In the genomic region with DNA sequence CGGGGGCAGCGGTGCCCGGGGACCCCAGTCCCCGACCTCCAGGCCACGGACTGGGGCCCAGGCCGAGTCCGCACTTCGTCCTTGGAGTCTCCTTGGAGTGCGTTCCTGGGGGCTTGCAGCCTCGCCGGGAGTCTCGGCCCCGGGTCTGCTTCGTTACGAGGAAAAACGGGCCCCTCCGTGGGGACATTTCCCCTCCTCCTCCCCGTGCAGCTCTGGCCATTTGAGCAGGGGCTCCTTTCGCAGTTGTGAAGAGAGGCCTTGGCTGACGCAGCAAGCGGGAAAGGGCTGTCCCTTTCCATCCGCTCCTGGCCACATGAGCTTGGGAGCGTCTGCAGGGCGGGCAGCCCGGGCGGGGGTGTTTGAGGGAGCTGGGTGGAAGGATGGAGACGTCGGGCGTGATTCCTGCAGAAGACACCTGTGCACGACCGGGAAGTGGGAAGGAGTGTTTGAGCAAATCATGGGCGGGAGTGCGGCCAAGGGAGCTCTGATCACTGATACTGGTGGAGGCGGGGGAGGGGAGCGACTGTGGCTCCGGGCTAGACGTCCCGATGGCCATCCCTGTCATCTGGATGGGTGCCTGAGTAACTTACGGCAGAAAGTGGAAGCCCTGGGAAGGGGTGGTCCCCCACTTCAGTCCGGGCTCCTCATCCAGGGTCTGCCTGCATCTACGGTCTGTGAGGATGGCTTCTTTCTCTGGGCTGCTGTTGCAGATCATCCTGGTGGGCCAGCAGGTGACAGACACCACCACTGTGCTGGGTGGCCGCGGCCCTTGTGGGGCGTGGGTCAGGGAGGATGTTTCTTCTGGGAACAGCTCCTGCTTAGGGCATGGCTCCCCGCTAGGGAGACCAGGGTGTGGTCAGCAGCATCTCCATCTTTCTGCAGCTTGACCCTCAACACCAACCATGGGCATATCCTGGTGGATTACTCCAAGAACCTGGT, we compare ENCODE assay signal across 8 cellular contexts. TPM values are rescaled to one million over a fixed set of nuclear protein-coding genes. Genes with fewer than 3 reads are reported as not detected.
DNase-seq lines count a peak whose midpoint lies in the region; ATAC-seq and TF ChIP-seq lines count a peak whose summit lies in the region.

No MANE protein-coding gene starts in this region.

- H3K9me3 ChIP-seq in HUES48 (ENCODE audit: control insufficient read depth, insufficient read depth, low read length) = no peaks in the 10 kb centered on the region
- no peaks in the 10 kb centered on the region for H3K9me3 ChIP-seq in mononuclear cell (ENCODE audit: low read depth, low read length)

- no peaks in the 10 kb centered on the region for H3K27me3 ChIP-seq in HUES48 (ENCODE audit: control insufficient read depth, insufficient read depth, low read length)
- no peaks in the 10 kb centered on the region for H3K27me3 ChIP-seq in mononuclear cell (ENCODE audit: insufficient read depth, low read length)

- H3K9ac ChIP-seq in HUES48 (ENCODE audit: low read depth, low read length) = peak overlapping the region; percentile 67

- ATAC-seq in WTC11 (peak; percentile 6; the same call in 1 of the 2 replicates), HG02588 (IDR thresholded peaks at IDR 0.05; ENCODE audit: unreplicated experiment) (no peak)

- CTCF ChIA-PET in WTC11 (lab: Charles Lee) = interaction anchor here (1.1 to 1.2 kb wide), 2 partner anchors 473 to 571 kb away, joined by 3 read pairs; no protein-coding TSS in a partner anchor

- H3K36me3 Mint-ChIP-seq in WTC11 (peaks cover 41% of the 10 kb centered on the region), type B pancreatic cell (peaks cover 13% of the 10 kb centered on the region)

- H3K9me3 Mint-ChIP-seq in WTC11 (no peaks in the 10 kb centered on the region), type B pancreatic cell (no peaks in the 10 kb centered on the region)

- H3K27ac ChIP-seq in HUES48 (ENCODE audit: low read depth, low read length) = peak overlapping the region; percentile 49

- H3K4me1 Mint-ChIP-seq in WTC11 (peaks cover 35% of the 10 kb centered on the region), type B pancreatic cell (ENCODE audit: unreplicated experiment) (peaks cover 21% of the 10 kb centered on the region)

- H3K4me3 Mint-ChIP-seq in WTC11 (peak overlapping the region; percentile 98), type B pancreatic cell (peak overlapping the region; percentile 97)

- H3K36me3 ChIP-seq in HUES48 (ENCODE audit: control insufficient read depth, insufficient read depth, low read length) = peaks cover 46% of the 10 kb centered on the region

- DNase-seq in SHP77 (lab: John Stamatoyannopoulos, UW) (peak; percentile 4 to 32), SHP77 treated with DMSO at 0.1 percent for 48 hours (lab: John Stamatoyannopoulos, UW) (no peak), WTC11 (ENCODE audit: low spot score) (peak; percentile 29), epithelial cell of esophagus (ENCODE audit: low read depth) (peak; percentile 35), type B pancreatic cell (ENCODE audit: extremely low spot score, unreplicated experiment) (no peak)

- H3K27ac Mint-ChIP-seq in WTC11 (peak overlapping the region; percentile 84), type B pancreatic cell (peak overlapping the region; percentile 76)

- H3K4me1 ChIP-seq in HUES48 (ENCODE audit: control insufficient read depth, insufficient read depth, low read length) (peaks cover 10% of the 10 kb centered on the region), mononuclear cell (ENCODE audit: insufficient read depth, low read length) (peaks cover 34% of the 10 kb centered on the region)

- POLR2A ChIA-PET in WTC11 (lab: Charles Lee) = interaction anchor here (0.6 to 1.1 kb wide), 3 partner anchors 10 to 231 kb away, joined by 3 to 4 read pairs (median 3); no protein-coding TSS in a partner anchor

- no peak for TF ChIP-seq CTCF in WTC11 (IDR thresholded peaks at IDR 0.05)
- no peak for TF ChIP-seq CTCF in epithelial cell of esophagus (IDR thresholded peaks at IDR 0.05; ENCODE audit: insufficient read depth, low read depth, low read length, missing control alignments)
- TF ChIP-seq CTCF in type B pancreatic cell (conservative IDR thresholded peaks at IDR 0.05) = no peak

- peak overlapping the region; percentile 86 for H3K4me3 ChIP-seq in HUES48 (ENCODE audit: low read depth, low read length)
- H3K4me3 ChIP-seq in epithelial cell of esophagus (ENCODE audit: low read length) = peak overlapping the region; percentile 87
- peak overlapping the region; percentile 85 for H3K4me3 ChIP-seq in mononuclear cell (ENCODE audit: low read length)

- H3K27me3 Mint-ChIP-seq in WTC11 (ENCODE audit: low read depth) (no peaks in the 10 kb centered on the region), type B pancreatic cell (no peaks in the 10 kb centered on the region)

TF ChIP-seq in WTC11, 78 proteins besides CTCF, POLR2A, EP300 and RAD21 (continues in another document):
- TF ChIP-seq ESRRA (CRISPR knock-in tag; IDR thresholded peaks at IDR 0.05; ENCODE audit: borderline replicate concordance) (peak; percentile 80; the same call in 1 of the 2 replicates), TEAD1 (CRISPR knock-in tag; IDR thresholded peaks at IDR 0.05) (0 out of 2 replicates have a peak, but pooled peaks have one; percentile 7), CBFB (CRISPR knock-in tag; IDR thresholded peaks at IDR 0.05; ENCODE audit: low read depth) (no peak), MAX (CRISPR knock-in tag; IDR thresholded peaks at IDR 0.05) (no peak), FOXK1 (CRISPR knock-in tag; IDR thresholded peaks at IDR 0.05) (no peak), TCF7 (CRISPR knock-in tag; IDR thresholded peaks at IDR 0.05; ENCODE audit: low read depth) (peak; percentile 40; the same call in 1 of the 2 replicates)
- TF ChIP-seq, protein P1, sequence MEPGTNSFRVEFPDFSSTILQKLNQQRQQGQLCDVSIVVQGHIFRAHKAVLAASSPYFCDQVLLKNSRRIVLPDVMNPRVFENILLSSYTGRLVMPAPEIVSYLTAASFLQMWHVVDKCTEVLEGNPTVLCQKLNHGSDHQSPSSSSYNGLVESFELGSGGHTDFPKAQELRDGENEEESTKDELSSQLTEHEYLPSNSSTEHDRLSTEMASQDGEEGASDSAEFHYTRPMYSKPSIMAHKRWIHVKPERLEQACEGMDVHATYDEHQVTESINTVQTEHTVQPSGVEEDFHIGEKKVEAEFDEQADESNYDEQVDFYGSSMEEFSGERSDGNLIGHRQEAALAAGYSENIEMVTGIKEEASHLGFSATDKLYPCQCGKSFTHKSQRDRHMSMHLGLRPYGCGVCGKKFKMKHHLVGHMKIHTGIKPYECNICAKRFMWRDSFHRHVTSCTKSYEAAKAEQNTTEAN (CRISPR knock-in tag; IDR thresholded peaks at IDR 0.05) = 0 out of 2 replicates have a peak, but pooled peaks have one; percentile 28
- TF ChIP-seq, protein P2, sequence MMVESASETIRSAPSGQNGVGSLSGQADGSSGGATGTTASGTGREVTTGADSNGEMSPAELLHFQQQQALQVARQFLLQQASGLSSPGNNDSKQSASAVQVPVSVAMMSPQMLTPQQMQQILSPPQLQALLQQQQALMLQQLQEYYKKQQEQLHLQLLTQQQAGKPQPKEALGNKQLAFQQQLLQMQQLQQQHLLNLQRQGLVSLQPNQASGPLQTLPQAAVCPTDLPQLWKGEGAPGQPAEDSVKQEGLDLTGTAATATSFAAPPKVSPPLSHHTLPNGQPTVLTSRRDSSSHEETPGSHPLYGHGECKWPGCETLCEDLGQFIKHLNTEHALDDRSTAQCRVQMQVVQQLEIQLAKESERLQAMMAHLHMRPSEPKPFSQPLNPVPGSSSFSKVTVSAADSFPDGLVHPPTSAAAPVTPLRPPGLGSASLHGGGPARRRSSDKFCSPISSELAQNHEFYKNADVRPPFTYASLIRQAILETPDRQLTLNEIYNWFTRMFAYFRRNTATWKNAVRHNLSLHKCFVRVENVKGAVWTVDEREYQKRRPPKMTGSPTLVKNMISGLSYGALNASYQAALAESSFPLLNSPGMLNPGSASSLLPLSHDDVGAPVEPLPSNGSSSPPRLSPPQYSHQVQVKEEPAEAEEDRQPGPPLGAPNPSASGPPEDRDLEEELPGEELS (CRISPR knock-in tag; IDR thresholded peaks at IDR 0.05) = peak; percentile 29; the same call in 1 of the 2 replicates
- TF ChIP-seq, protein P3, sequence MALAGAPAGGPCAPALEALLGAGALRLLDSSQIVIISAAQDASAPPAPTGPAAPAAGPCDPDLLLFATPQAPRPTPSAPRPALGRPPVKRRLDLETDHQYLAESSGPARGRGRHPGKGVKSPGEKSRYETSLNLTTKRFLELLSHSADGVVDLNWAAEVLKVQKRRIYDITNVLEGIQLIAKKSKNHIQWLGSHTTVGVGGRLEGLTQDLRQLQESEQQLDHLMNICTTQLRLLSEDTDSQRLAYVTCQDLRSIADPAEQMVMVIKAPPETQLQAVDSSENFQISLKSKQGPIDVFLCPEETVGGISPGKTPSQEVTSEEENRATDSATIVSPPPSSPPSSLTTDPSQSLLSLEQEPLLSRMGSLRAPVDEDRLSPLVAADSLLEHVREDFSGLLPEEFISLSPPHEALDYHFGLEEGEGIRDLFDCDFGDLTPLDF (CRISPR knock-in tag; IDR thresholded peaks at IDR 0.05) = no peak

RNA-seq across cellular contexts. Expression of gene GPI, which starts 0.7 kb away (rescaled TPM):
- total RNA-seq in WTC11 (2021) (389 to 452 TPM (median 446 TPM) in 3 replicates), mononuclear cell (81.3 TPM), type B pancreatic cell (ENCODE audit: low replicate concordance) (241 and 297 TPM in 2 replicates)

RNA-seq across cellular contexts. Expression of gene PDCD2L, which starts 38.5 kb away (rescaled TPM):
- total RNA-seq in WTC11 (2021) (38.0 to 43.4 TPM (median 41.2 TPM) in 3 replicates), mononuclear cell (4.6 TPM), type B pancreatic cell (ENCODE audit: low replicate concordance) (10.1 and 13.3 TPM in 2 replicates)

Comparison
In these comparisons a context has a peak if more than half of its experiments do, and no peak if none do; other contexts are left out.
1. DNase-seq: peak in SHP77 (2 of 2), WTC11 (single experiment) and epithelial cell of esophagus (single experiment); none in SHP77 treated with DMSO at 0.1 percent for 48 hours (single experiment) and type B pancreatic cell (single experiment).
2. Peak in every context shown above with its lines, with median percentiles within 50 percentile points of each other: H3K4me3 ChIP-seq.